Comparison of ENCODE assay signal across 28 cellular contexts in genomic region chr14:37453985-37454384, GRCh38.
"Had no signal": no experiment of that assay in that cellular context is flagged by ENCODE, and none has a peak within 500 bp of the region (broad histone marks: within the 10 kb centered on the region; RNA-seq: fewer than 3 reads in every experiment).

No MANE protein-coding gene starts in this region.

- H3K36me3 Mint-ChIP-seq: naive thymus-derived CD4-positive, alpha-beta T cell; natural killer cell treated with Interleukin-12 subunit alpha and Interleukin-12 subunit beta and Interleukin-15 and Interleukin-18, amount 100 ng/mL, for 72 hours; stimulated activated effector memory CD8-positive, alpha-beta T cell treated with anti-CD3 and anti-CD28 coated beads, Interleukin-12 subunit alpha, Interleukin-12 subunit beta, amount 100 ng/mL, for 72 hours; type B pancreatic cell had no signal

- FAIRE-seq: islet of Langerhans, kidney, pancreas, small intestine had no signal

- DNase-seq: hypothalamus; immature natural killer cell; kidney; left colon; left lung; lower lobe of right lung; mammary epithelial cell; mesenchymal stem cell; naive thymus-derived CD4-positive, alpha-beta T cell; nucleus accumbens; pancreas; posterior cingulate gyrus; retina; right cardiac atrium; small intestine; spleen; stimulated activated CD4-positive, alpha-beta T cell treated with anti-CD3 and anti-CD28 coated beads, Interleukin-4, amount 100 ng/mL, for 24 hours; stimulated activated naive CD4-positive, alpha-beta T cell; uterus had no signal

- H3K4me1 Mint-ChIP-seq: immature natural killer cell; naive thymus-derived CD4-positive, alpha-beta T cell; neural crest cell; stimulated activated effector memory CD8-positive, alpha-beta T cell treated with anti-CD3 and anti-CD28 coated beads, Interleukin-12 subunit alpha, Interleukin-12 subunit beta, amount 100 ng/mL, for 72 hours had no signal

- H3K4me1 ChIP-seq: left lung, lower lobe of right lung, prostate gland, spleen, tibial nerve, uterus had no signal

- H3K27me3 ChIP-seq: left lung, pancreas, spleen, tibial nerve, uterus had no signal

- H3K9me3 ChIP-seq: left lung, lower lobe of right lung, pancreas, prostate gland, tibial nerve, uterus had no signal

- H3K27me3 Mint-ChIP-seq: naive thymus-derived CD4-positive, alpha-beta T cell; natural killer cell treated with Interleukin-12 subunit alpha and Interleukin-12 subunit beta and Interleukin-15 and Interleukin-18, amount 100 ng/mL, for 72 hours; stimulated activated naive CD8-positive, alpha-beta T cell treated with anti-CD3 and anti-CD28 coated beads, Interleukin-15, Interleukin-2, amounts not matched to agents 100 ng/mL and 50 ng/mL, for 24 hours; type B pancreatic cell had no signal

- H3K36me3 ChIP-seq: left lung, lower lobe of right lung, pancreas, prostate gland, spleen, tibial nerve, uterus had no signal

- H3K27ac Mint-ChIP-seq: immature natural killer cell; naive thymus-derived CD4-positive, alpha-beta T cell; natural killer cell treated with Interleukin-12 subunit alpha and Interleukin-12 subunit beta and Interleukin-15 and Interleukin-18, amount 100 ng/mL, for 72 hours; stimulated activated effector memory CD8-positive, alpha-beta T cell treated with anti-CD3 and anti-CD28 coated beads, Interleukin-12 subunit alpha, Interleukin-12 subunit beta, amount 100 ng/mL, for 72 hours; stimulated activated naive CD8-positive, alpha-beta T cell treated with anti-CD3 and anti-CD28 coated beads, Interleukin-15, Interleukin-2, amounts not matched to agents 100 ng/mL and 50 ng/mL, for 24 hours; type B pancreatic cell had no signal

- H3K9me3 Mint-ChIP-seq: neural crest cell, type B pancreatic cell had no signal

- H3K4me3 ChIP-seq: left lung, lower lobe of right lung, pancreas, prostate gland, spleen, tibial nerve, uterus had no signal

- H3K4me3 Mint-ChIP-seq: immature natural killer cell; naive thymus-derived CD4-positive, alpha-beta T cell; natural killer cell treated with Interleukin-12 subunit alpha and Interleukin-12 subunit beta and Interleukin-15 and Interleukin-18, amount 100 ng/mL, for 72 hours; neural crest cell; stimulated activated effector memory CD8-positive, alpha-beta T cell treated with anti-CD3 and anti-CD28 coated beads, Interleukin-12 subunit alpha, Interleukin-12 subunit beta, amount 100 ng/mL, for 72 hours; stimulated activated naive CD8-positive, alpha-beta T cell treated with anti-CD3 and anti-CD28 coated beads, Interleukin-15, Interleukin-2, amounts not matched to agents 100 ng/mL and 50 ng/mL, for 24 hours; type B pancreatic cell had no signal

- H3K27ac ChIP-seq: left lung, lower lobe of right lung, pancreas, prostate gland, spleen, tibial nerve, uterus had no signal

- ATAC-seq: left colon; left lung; lower lobe of right lung; naive thymus-derived CD4-positive, alpha-beta T cell; natural killer cell treated with Interleukin-12 subunit alpha and Interleukin-12 subunit beta and Interleukin-15 and Interleukin-18, amount 100 ng/mL, for 72 hours; pancreas; right cardiac atrium; sciatic nerve; stimulated activated effector memory CD8-positive, alpha-beta T cell treated with anti-CD3 and anti-CD28 coated beads, Interleukin-12 subunit alpha, Interleukin-12 subunit beta, amount 100 ng/mL, for 72 hours had no signal
